8 cellular contexts compared by ENCODE assay signal in the genomic region with DNA sequence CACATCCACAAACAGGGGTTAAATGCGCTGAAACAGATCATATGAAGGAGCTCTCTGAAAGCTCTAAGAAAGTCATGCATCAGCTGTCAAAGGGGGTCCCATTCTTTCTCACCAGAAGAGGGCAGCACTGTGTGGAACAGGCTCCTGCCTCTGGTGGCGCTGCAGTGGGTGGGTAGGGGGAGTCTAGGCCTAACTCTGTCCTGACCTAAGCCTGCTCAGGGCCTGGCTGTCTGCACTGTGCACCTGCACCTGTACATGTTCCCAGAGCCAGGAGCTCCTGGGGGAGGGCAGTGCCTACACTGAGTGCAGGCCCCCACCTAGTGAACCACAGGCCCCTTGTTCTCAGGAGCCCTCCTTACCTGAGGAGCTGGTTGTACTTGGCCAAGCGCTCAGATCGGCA.
DNase-seq lines count a peak whose midpoint lies in the region; ATAC-seq and TF ChIP-seq lines count a peak whose summit lies in the region.

No MANE protein-coding gene starts in this region.

- no peak for DNase-seq in GM06990 (ENCODE audit: extremely low read depth, insufficient read length)
- DNase-seq in T-helper 2 cell treated with Interferon-gamma antibody and Interleukin-4, amounts not matched to agents 5 μg/mL and 100 μg/mL, for 36 hours (ENCODE audit: low spot score) = no peak
- DNase-seq in ecto neural progenitor cell (ENCODE audit: low spot score) = peak; percentile 72
- no peak for DNase-seq in retinal pigment epithelial cell (ENCODE audit: low read depth)
- DNase-seq in Ammon's horn (ENCODE audit: low spot score) = no peak
- DNase-seq in NCI-H748 (lab: John Stamatoyannopoulos, UW; ENCODE audit: unreplicated experiment) = no peak

- no peak overlapping the region for H3K4me3 Mint-ChIP-seq in T-helper 2 cell treated with Interferon-gamma antibody and Interleukin-4, amounts not matched to agents 5 μg/mL and 100 μg/mL, for 36 hours

- no peak overlapping the region for H3K27ac ChIP-seq in 22Rv1

- H3K4me3 ChIP-seq in GM06990 (replicated peaks; ENCODE audit: low read depth, low read length) = no peak overlapping the region
- H3K4me3 ChIP-seq in retinal pigment epithelial cell (ENCODE audit: low read length) = no peak overlapping the region

- TF ChIP-seq CTCF in 22Rv1 (IDR thresholded peaks at IDR 0.05) = peak; percentile 80
- peak; percentile 63 for TF ChIP-seq CTCF in GM06990 (IDR thresholded peaks at IDR 0.05; ENCODE audit: insufficient read depth, low read length, poor library complexity, severe bottlenecking)
- peak; percentile 82 for TF ChIP-seq CTCF in retinal pigment epithelial cell (conservative IDR thresholded peaks at IDR 0.05; ENCODE audit: low read depth, low read length)

- H3K36me3 Mint-ChIP-seq in T-helper 2 cell treated with Interferon-gamma antibody and Interleukin-4, amounts not matched to agents 5 μg/mL and 100 μg/mL, for 36 hours (ENCODE audit: low read depth) = peaks cover 87% of the 10 kb centered on the region

- H3K27ac Mint-ChIP-seq in T-helper 2 cell treated with Interferon-gamma antibody and Interleukin-4, amounts not matched to agents 5 μg/mL and 100 μg/mL, for 36 hours = peak overlapping the region; percentile 26

- no peaks in the 10 kb centered on the region for H3K27me3 ChIP-seq in GM06990 (replicated peaks; ENCODE audit: control insufficient read depth, insufficient read depth, low read length)

- H3K27me3 Mint-ChIP-seq in T-helper 2 cell treated with Interferon-gamma antibody and Interleukin-4, amounts not matched to agents 5 μg/mL and 100 μg/mL, for 36 hours (ENCODE audit: low read depth) = no peaks in the 10 kb centered on the region

- H3K36me3 ChIP-seq in GM06990 (ENCODE audit: control insufficient read depth, insufficient read depth, low read length) = peaks cover 68% of the 10 kb centered on the region

- no peaks in the 10 kb centered on the region for H3K9me3 Mint-ChIP-seq in T-helper 2 cell treated with Interferon-gamma antibody and Interleukin-4, amounts not matched to agents 5 μg/mL and 100 μg/mL, for 36 hours

- peaks cover 49% of the 10 kb centered on the region for H3K4me1 Mint-ChIP-seq in T-helper 2 cell treated with Interferon-gamma antibody and Interleukin-4, amounts not matched to agents 5 μg/mL and 100 μg/mL, for 36 hours (ENCODE audit: low read depth)

- no peak for ATAC-seq in GM18907 (IDR thresholded peaks at IDR 0.05; ENCODE audit: unreplicated experiment)
